19 cellular contexts compared by ENCODE assay signal in the genomic region with DNA sequence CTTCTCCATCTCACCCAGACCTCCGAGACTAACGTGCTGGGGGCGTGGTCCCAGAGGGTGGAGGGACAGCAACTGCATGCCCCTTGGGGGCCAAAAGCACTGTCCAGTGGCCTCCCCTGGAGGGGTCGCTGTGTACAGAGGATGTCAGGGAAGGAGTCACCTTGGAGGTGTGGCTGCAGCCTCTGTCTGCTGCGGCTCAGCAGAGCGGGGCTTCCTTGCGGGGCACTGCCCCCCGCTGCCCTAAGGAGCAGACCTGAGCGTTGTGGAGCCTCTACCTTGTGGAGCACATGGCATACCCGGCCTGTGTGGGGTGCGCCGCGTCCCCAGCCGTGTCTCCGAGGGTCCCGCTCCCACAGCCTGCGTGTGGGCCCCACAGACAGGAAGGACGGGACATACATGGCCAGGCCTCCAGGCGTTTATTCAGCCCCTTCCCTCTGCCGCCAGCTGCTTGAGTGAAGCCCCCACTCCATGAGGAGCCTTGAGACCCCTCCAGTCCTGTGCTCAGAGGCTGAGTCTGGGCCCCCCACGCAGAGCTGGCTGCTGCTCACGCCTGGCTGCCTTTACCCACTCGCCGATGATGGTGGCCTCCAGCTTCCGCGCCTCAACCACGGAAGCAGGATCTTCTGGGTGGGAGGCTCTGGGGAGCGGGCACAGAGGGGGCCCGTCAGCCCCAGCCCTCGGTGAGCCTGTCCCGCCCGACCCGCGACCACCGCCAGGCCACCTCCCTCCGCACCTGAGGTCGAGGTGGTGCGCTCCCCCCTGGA. TPM values are rescaled to one million over a fixed set of nuclear protein-coding genes. Genes with fewer than 3 reads are reported as not detected.
DNase-seq lines count a peak whose midpoint lies in the region; ATAC-seq and TF ChIP-seq lines count a peak whose summit lies in the region.
"Had no signal": no experiment of that assay in that cellular context is flagged by ENCODE, and none has a peak within 500 bp of the region (broad histone marks: within the 10 kb centered on the region; RNA-seq: fewer than 3 reads in every experiment).

No MANE protein-coding gene starts in this region.

- no peaks in the 10 kb centered on the region for H3K36me3 Mint-ChIP-seq in neural crest cell (ENCODE audit: low read depth)
- peaks cover 11% of the 10 kb centered on the region for H3K36me3 Mint-ChIP-seq in activated CD4-positive, alpha-beta T cell treated with anti-CD3 and anti-CD28 coated beads, Interleukin-2, amount 10 ng/mL, durations not matched to agents 24 days and 14 days (ENCODE audit: low read depth)

- ATAC-seq in HG03439 (IDR thresholded peaks at IDR 0.05; ENCODE audit: unreplicated experiment) = no peak

- no peak overlapping the region for H3K4me3 Mint-ChIP-seq in neural crest cell
- H3K4me3 Mint-ChIP-seq in activated CD4-positive, alpha-beta T cell treated with anti-CD3 and anti-CD28 coated beads, Interleukin-2, amount 10 ng/mL, durations not matched to agents 24 days and 14 days = no peak overlapping the region
- H3K4me3 Mint-ChIP-seq: HFFc6 had no signal

- POLR2A ChIA-PET in RWPE1 (lab: Yijun Ruan, JAX; ENCODE audit: low non-redundant PET) = no interaction called here

- peak overlapping the region; percentile 45 for H3K27ac Mint-ChIP-seq in neural crest cell (ENCODE audit: unreplicated experiment)
- H3K27ac Mint-ChIP-seq in activated CD4-positive, alpha-beta T cell treated with anti-CD3 and anti-CD28 coated beads, Interleukin-2, amount 10 ng/mL, durations not matched to agents 24 days and 14 days = no peak overlapping the region
- H3K27ac Mint-ChIP-seq: CD4-positive, CD25-positive, alpha-beta regulatory T cell; HFFc6 had no signal

- H3K27ac ChIP-seq in 22Rv1 (peak overlapping the region; percentile 36; the same call in 1 of the 2 replicates), RWPE1 (peak overlapping the region; percentile 26)

- TF ChIP-seq CTCF in 22Rv1 (IDR thresholded peaks at IDR 0.05) (no peak), RWPE1 (conservative IDR thresholded peaks at IDR 0.05; ENCODE audit: low read depth) (no peak), neural crest cell (conservative IDR thresholded peaks at IDR 0.05) (no peak)

- no peaks in the 10 kb centered on the region for H3K9me3 Mint-ChIP-seq in neural crest cell
- H3K9me3 Mint-ChIP-seq in activated CD4-positive, alpha-beta T cell treated with anti-CD3 and anti-CD28 coated beads, Interleukin-2, amount 10 ng/mL, durations not matched to agents 24 days and 14 days = no peaks in the 10 kb centered on the region
- H3K9me3 Mint-ChIP-seq: CD4-positive, CD25-positive, alpha-beta regulatory T cell; HFFc6 had no signal

- DNase-seq in D341Med (ENCODE audit: low spot score) (peak; percentile 13), RWPE1 (ENCODE audit: low spot score) (no peak), neural crest cell (ENCODE audit: low read depth, low spot score) (no peak), GM03348 (ENCODE audit: low spot score) (no peak)
- DNase-seq in activated CD4-positive, alpha-beta T cell treated with anti-CD3 and anti-CD28 coated beads, Interleukin-2, amount 10 ng/mL, durations not matched to agents 24 days and 14 days = no peak
- DNase-seq: CD4-positive, CD25-positive, alpha-beta regulatory T cell; DMS 273 treated with DMSO at 0.1 percent for 48 hours; DMS79 treated with DMSO at 0.1 percent for 48 hours; HFFc6; IMR-90; MV-4-11; NCI-H1694; NCI-H2081; NCI-H2171; NCI-H524 treated with DMSO at 0.1 percent for 48 hours; OCI-M1; Right ventricle myocardium superior had no signal

- CTCF ChIA-PET in RWPE1 (lab: Yijun Ruan, JAX) = interaction anchor here (0.6 kb wide), 1 partner anchor 46 kb away, joined by 3 read pairs; no protein-coding TSS in a partner anchor

- intact Hi-C loops in activated CD4-positive, alpha-beta T cell treated with anti-CD3 and anti-CD28 coated beads, Interleukin-2, amount 10 ng/mL, durations not matched to agents 24 days and 14 days (cut with micrococcal nuclease) = no loop called here

- H3K27me3 Mint-ChIP-seq in neural crest cell (ENCODE audit: low read depth) = peaks cover 7% of the 10 kb centered on the region
- no peaks in the 10 kb centered on the region for H3K27me3 Mint-ChIP-seq in activated CD4-positive, alpha-beta T cell treated with anti-CD3 and anti-CD28 coated beads, Interleukin-2, amount 10 ng/mL, durations not matched to agents 24 days and 14 days
- H3K27me3 Mint-ChIP-seq: CD4-positive, CD25-positive, alpha-beta regulatory T cell had no signal

- no peaks in the 10 kb centered on the region for H3K4me1 Mint-ChIP-seq in neural crest cell
- H3K4me1 Mint-ChIP-seq in activated CD4-positive, alpha-beta T cell treated with anti-CD3 and anti-CD28 coated beads, Interleukin-2, amount 10 ng/mL, durations not matched to agents 24 days and 14 days = peaks cover 2% of the 10 kb centered on the region

RNA-seq across cellular contexts. Expression of a gene that starts 4.2 kb away (rescaled TPM):
- total RNA-seq in neural crest cell = 37.9 and 46.5 TPM in 2 replicates
- total RNA-seq in activated CD4-positive, alpha-beta T cell treated with anti-CD3 and anti-CD28 coated beads, Interleukin-2, amount 10 ng/mL, durations not matched to agents 24 days and 14 days = 365 and 375 TPM in 2 replicates

RNA-seq across cellular contexts. Expression of a gene that starts 23.5 kb away (rescaled TPM):
- 50.4 and 54.0 TPM in 2 replicates for total RNA-seq in neural crest cell
- 49.7 and 50.1 TPM in 2 replicates for total RNA-seq in activated CD4-positive, alpha-beta T cell treated with anti-CD3 and anti-CD28 coated beads, Interleukin-2, amount 10 ng/mL, durations not matched to agents 24 days and 14 days

RNA-seq across cellular contexts. Expression of a gene that starts 28.6 kb away (rescaled TPM):
- 0.14 and 0.44 TPM in 2 replicates for total RNA-seq in neural crest cell
- 0.07 TPM in 1 of 2 replicates, not detected in the other for total RNA-seq in activated CD4-positive, alpha-beta T cell treated with anti-CD3 and anti-CD28 coated beads, Interleukin-2, amount 10 ng/mL, durations not matched to agents 24 days and 14 days
- total RNA-seq: CD4-positive, CD25-positive, alpha-beta regulatory T cell; IMR-90; Right ventricle myocardium superior had no signal

RNA-seq across cellular contexts. Expression of a gene that starts 33.0 kb away (rescaled TPM):
- total RNA-seq in neural crest cell = 2.6 and 2.9 TPM in 2 replicates
- 17.1 and 19.1 TPM in 2 replicates for total RNA-seq in activated CD4-positive, alpha-beta T cell treated with anti-CD3 and anti-CD28 coated beads, Interleukin-2, amount 10 ng/mL, durations not matched to agents 24 days and 14 days

RNA-seq across cellular contexts. Expression of a gene that starts 40.0 kb away (rescaled TPM):
- total RNA-seq in neural crest cell = 29.8 and 31.1 TPM in 2 replicates
- 22.8 and 23.8 TPM in 2 replicates for total RNA-seq in activated CD4-positive, alpha-beta T cell treated with anti-CD3 and anti-CD28 coated beads, Interleukin-2, amount 10 ng/mL, durations not matched to agents 24 days and 14 days
